9 cellular contexts compared by ENCODE assay signal in the genomic region with DNA sequence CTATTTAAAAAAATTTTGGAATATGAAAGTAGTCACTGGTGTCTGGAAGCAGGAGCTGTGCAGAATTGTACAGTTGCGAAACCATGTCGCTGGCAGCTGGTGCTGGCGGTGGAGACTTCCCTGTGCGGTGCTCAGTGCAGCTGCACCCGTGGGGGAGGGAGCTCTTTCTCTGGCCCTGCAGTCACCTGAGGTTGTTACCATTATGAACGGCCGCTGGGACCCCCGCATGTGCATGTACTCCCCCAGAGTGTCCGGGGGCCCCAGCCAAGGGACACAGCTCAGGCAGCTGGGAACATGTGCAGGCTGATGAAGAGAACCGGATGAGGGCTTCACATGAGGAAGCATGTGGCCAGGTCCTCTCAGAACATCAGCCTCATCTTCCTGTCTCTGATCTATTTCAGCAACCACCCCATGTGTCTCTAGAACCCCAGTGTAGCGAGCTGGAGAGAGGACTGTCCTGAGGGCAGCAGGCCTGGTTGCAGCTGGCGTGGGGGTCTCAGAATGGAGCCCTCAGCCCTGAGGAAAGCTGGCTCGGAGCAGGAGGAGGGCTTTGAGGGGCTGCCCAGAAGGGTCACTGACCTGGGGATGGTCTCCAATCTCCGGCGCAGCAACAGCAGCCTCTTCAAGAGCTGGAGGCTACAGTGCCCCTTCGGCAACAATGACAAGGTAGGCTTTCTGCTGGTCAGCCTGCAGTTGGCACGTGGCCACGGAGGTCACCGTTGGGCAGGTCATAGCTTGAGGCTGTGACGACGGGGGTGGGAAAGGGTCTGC. TPM values are rescaled to one million over a fixed set of nuclear protein-coding genes. Genes with fewer than 3 reads are reported as not detected.
DNase-seq lines count a peak whose midpoint lies in the region; ATAC-seq and FAIRE-seq lines count a peak whose summit lies in the region.
"Had no signal": no experiment of that assay in that cellular context is flagged by ENCODE, and none has a peak within 500 bp of the region (broad histone marks: within the 10 kb centered on the region; RNA-seq: fewer than 3 reads in every experiment).

TRPM2 (plus strand) TSS at position 422 of the 771 bp plus-strand sequence; CDS start at position 502, 80 bp downstream.

- peaks cover 29% of the 10 kb centered on the region for H3K36me3 Mint-ChIP-seq in activated CD4-positive, alpha-beta T cell treated with anti-CD3 and anti-CD28 coated beads, Interleukin-2, amount 10 ng/mL, durations not matched to agents 7 days and 5 days (ENCODE audit: low read depth)

- H3K9me3 Mint-ChIP-seq in activated CD4-positive, alpha-beta T cell treated with anti-CD3 and anti-CD28 coated beads, Interleukin-2, amount 10 ng/mL, durations not matched to agents 7 days and 5 days: peaks cover 2% of the 10 kb centered on the region

- ATAC-seq in esophagus mucosa: peak; percentile 19
- no peak for ATAC-seq in HG03025 (IDR thresholded peaks at IDR 0.05; ENCODE audit: low FRiP score, unreplicated experiment)
- ATAC-seq in GM19023 (IDR thresholded peaks at IDR 0.05; ENCODE audit: unreplicated experiment): no peak

- DNase-seq in activated CD4-positive, alpha-beta T cell treated with anti-CD3 and anti-CD28 coated beads, Interleukin-2, amount 10 ng/mL, durations not matched to agents 7 days and 5 days: peak; percentile 57
- DNase-seq in activated CD4-positive, alpha-beta T cell treated with anti-CD3 and anti-CD28 coated beads for 48 hours: no peak
- DNase-seq in SIG-M5 (lab: John Stamatoyannopoulos, UW) (peak; percentile 96), frontal cortex (ENCODE audit: low spot score in 2 of 2) (no peak)

- peak within 1 kb of the TSS; percentile 57 for H3K27ac ChIP-seq in skeletal muscle tissue (ENCODE audit: low read depth, low read length)

- no peaks in the 10 kb centered on the region for H3K9me3 ChIP-seq in skeletal muscle tissue (ENCODE audit: control insufficient read depth in 3 of 3, low read length in 3 of 3)

- no peak for FAIRE-seq in frontal cortex (lab: Jason Lieb, UNC)
- FAIRE-seq: TTC549 had no signal

- H3K9ac ChIP-seq in skeletal muscle tissue (ENCODE audit: low read depth in 1 of 3, low read length in 3 of 3): peak within 1 kb of the TSS in 1 of 3 donors; percentile 25

- peak within 1 kb of the TSS; percentile 73 for H3K4me3 Mint-ChIP-seq in activated CD4-positive, alpha-beta T cell treated with anti-CD3 and anti-CD28 coated beads, Interleukin-2, amount 10 ng/mL, durations not matched to agents 7 days and 5 days

- CTCF ChIA-PET in activated CD4-positive, alpha-beta T cell treated with anti-CD3 and anti-CD28 coated beads, Interleukin-2, amount 10 ng/mL, durations not matched to agents 7 days and 5 days (lab: Charles Lee): interaction anchor here (0.6 to 2.1 kb wide), 6 partner anchors 9 to 491 kb away, joined by 3 to 7 read pairs (median 5); no protein-coding TSS in a partner anchor

- H3K36me3 ChIP-seq in skeletal muscle tissue (ENCODE audit: control insufficient read depth in 3 of 3, insufficient read depth in 3 of 3, low read length in 3 of 3): no peaks in the 10 kb centered on the region

- H3K27me3 ChIP-seq in skeletal muscle tissue (ENCODE audit: control insufficient read depth in 3 of 3, insufficient read depth in 3 of 3, low read length in 3 of 3): peaks cover 50 to 54% (median 50%) of the 10 kb centered on the region in 3 donors

- POLR2A ChIA-PET in activated CD4-positive, alpha-beta T cell treated with anti-CD3 and anti-CD28 coated beads, Interleukin-2, amount 10 ng/mL, durations not matched to agents 7 days and 5 days (lab: Charles Lee): no interaction called here

- H3K27me3 Mint-ChIP-seq in activated CD4-positive, alpha-beta T cell treated with anti-CD3 and anti-CD28 coated beads, Interleukin-2, amount 10 ng/mL, durations not matched to agents 7 days and 5 days: peaks cover 14% of the 10 kb centered on the region

- H3K4me3 ChIP-seq in skeletal muscle tissue (ENCODE audit: low read length in 3 of 3): peak within 1 kb of the TSS; percentile 8 to 48 (median 29)

- H3K27ac Mint-ChIP-seq in activated CD4-positive, alpha-beta T cell treated with anti-CD3 and anti-CD28 coated beads, Interleukin-2, amount 10 ng/mL, durations not matched to agents 7 days and 5 days: peak within 1 kb of the TSS; percentile 88

- H3K4me1 Mint-ChIP-seq in activated CD4-positive, alpha-beta T cell treated with anti-CD3 and anti-CD28 coated beads, Interleukin-2, amount 10 ng/mL, durations not matched to agents 7 days and 5 days: peaks cover 57% of the 10 kb centered on the region

- H3K4me1 ChIP-seq in skeletal muscle tissue (ENCODE audit: control insufficient read depth in 3 of 3, insufficient read depth in 3 of 3, low read length in 3 of 3): peaks cover 0 to 11% (median 5%) of the 10 kb centered on the region in 3 donors

RNA-seq across cellular contexts. Expression of gene TRPM2, which starts in this region (rescaled TPM):
- total RNA-seq in activated CD4-positive, alpha-beta T cell treated with anti-CD3 and anti-CD28 coated beads, Interleukin-2, amount 10 ng/mL, durations not matched to agents 7 days and 5 days: 10 to 100 TPM; 13.9 to 15.2 TPM
- total RNA-seq in esophagus mucosa (1.2 TPM), skeletal muscle tissue (1.6 TPM), frontal cortex (1.6 TPM)

Comparison
In these comparisons a context has a peak if more than half of its experiments do, and no peak if none do; other contexts are left out.
1. DNase-seq: peak in activated CD4-positive, alpha-beta T cell treated with anti-CD3 and anti-CD28 coated beads, Interleukin-2, amount 10 ng/mL, durations not matched to agents 7 days and 5 days (single experiment) and SIG-M5 (single experiment); none in activated CD4-positive, alpha-beta T cell treated with anti-CD3 and anti-CD28 coated beads for 48 hours (single experiment) and frontal cortex (0 of 2).